ENCODE assay signal across 1 cellular context in the genomic region with DNA sequence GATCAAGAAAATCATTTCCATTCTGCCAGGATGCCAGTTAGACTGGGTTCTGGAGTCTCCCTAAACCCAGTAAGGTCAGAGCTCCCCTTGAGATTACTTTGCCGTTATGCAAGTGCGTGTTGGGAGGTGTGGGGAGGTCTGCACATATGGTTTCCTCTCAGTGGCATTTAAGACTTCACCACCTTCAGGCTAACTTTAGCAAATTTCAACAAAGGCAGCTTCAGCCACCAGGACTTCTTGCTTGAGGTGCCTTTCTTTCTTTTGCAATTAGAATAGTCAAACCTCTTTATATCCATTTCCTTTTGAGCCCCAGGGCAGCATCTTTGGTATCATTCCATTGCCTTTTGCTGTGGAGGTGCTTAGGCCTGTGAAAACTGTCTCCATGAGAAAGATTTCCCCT.
TF ChIP-seq lines count a peak whose summit lies in the region.

No MANE protein-coding gene starts in this region.

TF ChIP-seq in GM12878, 131 proteins besides CTCF, POLR2A, EP300 and RAD21:
- TF ChIP-seq, protein P1, sequence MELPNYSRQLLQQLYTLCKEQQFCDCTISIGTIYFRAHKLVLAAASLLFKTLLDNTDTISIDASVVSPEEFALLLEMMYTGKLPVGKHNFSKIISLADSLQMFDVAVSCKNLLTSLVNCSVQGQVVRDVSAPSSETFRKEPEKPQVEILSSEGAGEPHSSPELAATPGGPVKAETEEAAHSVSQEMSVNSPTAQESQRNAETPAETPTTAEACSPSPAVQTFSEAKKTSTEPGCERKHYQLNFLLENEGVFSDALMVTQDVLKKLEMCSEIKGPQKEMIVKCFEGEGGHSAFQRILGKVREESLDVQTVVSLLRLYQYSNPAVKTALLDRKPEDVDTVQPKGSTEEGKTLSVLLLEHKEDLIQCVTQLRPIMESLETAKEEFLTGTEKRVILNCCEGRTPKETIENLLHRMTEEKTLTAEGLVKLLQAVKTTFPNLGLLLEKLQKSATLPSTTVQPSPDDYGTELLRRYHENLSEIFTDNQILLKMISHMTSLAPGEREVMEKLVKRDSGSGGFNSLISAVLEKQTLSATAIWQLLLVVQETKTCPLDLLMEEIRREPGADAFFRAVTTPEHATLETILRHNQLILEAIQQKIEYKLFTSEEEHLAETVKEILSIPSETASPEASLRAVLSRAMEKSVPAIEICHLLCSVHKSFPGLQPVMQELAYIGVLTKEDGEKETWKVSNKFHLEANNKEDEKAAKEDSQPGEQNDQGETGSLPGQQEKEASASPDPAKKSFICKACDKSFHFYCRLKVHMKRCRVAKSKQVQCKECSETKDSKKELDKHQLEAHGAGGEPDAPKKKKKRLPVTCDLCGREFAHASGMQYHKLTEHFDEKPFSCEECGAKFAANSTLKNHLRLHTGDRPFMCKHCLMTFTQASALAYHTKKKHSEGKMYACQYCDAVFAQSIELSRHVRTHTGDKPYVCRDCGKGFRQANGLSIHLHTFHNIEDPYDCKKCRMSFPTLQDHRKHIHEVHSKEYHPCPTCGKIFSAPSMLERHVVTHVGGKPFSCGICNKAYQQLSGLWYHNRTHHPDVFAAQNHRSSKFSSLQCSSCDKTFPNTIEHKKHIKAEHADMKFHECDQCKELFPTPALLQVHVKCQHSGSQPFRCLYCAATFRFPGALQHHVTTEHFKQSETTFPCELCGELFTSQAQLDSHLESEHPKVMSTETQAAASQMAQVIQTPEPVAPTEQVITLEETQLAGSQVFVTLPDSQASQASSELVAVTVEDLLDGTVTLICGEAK (IDR thresholded peaks at IDR 0.05; ENCODE audit: borderline replicate concordance) = no peak
- TF ChIP-seq JUNB (IDR thresholded peaks at IDR 0.05) (no peak), SPI1 (IDR thresholded peaks at IDR 0.05; ENCODE audit: borderline replicate concordance, insufficient read depth, low read depth, low read length) (no peak), GABPA (IDR thresholded peaks at IDR 0.05; ENCODE audit: low read depth) (no peak), ATF7 (IDR thresholded peaks at IDR 0.05; ENCODE audit: low read depth) (no peak), PAX5 (IDR thresholded peaks at IDR 0.05; ENCODE audit: borderline replicate concordance, low read depth, low read length) (no peak), YY1 (IDR thresholded peaks at IDR 0.05; ENCODE audit: low read depth, low read length) (no peak), CBFB (IDR thresholded peaks at IDR 0.05; ENCODE audit: low read depth) (no peak)
- TF ChIP-seq, protein P2, sequence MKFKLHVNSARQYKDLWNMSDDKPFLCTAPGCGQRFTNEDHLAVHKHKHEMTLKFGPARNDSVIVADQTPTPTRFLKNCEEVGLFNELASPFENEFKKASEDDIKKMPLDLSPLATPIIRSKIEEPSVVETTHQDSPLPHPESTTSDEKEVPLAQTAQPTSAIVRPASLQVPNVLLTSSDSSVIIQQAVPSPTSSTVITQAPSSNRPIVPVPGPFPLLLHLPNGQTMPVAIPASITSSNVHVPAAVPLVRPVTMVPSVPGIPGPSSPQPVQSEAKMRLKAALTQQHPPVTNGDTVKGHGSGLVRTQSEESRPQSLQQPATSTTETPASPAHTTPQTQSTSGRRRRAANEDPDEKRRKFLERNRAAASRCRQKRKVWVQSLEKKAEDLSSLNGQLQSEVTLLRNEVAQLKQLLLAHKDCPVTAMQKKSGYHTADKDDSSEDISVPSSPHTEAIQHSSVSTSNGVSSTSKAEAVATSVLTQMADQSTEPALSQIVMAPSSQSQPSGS (IDR thresholded peaks at IDR 0.05; ENCODE audit: low read length) = no peak
TF ChIP-seq in GM12878: peak in this region for 0.
